ENCODE assay signal across 11 cellular contexts in the genomic region with DNA sequence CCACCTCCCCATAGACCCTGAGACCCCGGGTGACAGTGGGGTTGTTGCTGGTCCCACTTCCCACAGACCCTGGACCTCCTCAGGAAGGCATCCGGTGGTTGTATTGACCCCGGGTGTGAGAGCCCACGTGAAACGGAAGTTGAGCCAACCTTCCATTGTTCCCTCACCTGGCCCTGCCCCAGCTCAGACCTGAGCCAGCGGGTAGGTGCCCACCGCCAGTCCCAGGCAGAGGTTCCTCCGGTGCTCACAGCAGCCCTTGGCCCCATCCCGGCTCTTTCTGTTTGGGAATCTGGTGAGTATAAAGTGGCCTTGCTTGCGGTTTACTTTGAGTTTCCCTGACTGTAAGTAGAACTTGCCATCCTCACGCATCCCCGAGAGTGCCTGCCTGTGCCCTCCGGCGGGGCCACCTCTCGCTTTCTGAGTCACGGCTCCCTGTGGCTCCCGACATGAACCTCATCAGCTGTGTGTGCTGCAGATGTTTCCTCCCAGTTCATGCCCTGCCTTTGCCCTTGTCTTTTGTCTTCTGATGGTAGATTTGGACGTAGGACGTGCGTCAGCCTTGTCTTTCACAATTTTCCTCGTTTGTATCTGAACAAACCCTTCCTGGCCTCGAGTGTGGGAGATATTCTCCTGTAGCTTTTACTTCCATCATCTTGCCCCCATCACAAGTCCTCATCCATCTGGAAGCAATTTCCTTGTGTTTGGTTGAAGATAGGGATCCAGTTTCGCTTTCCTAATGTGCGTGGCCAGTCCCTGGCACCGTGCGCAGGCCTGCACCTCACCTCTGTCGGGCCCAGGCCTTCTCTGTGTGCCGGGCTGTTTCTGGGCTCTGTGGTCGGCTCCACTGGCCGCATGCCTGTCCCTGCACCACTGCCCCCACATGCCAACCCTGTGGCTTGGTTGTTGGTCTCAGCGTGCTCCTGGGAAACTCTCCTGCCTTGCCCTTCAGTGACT.
A peak's percentile ranks its signal among the peaks of the same experiment; 100 is the strongest.
DNase-seq lines count a peak whose midpoint lies in the region; ATAC-seq and TF ChIP-seq lines count a peak whose summit lies in the region.
"Had no signal": no experiment of that assay in that cellular context is flagged by ENCODE, and none has a peak within 500 bp of the region (broad histone marks: within the 10 kb centered on the region; RNA-seq: fewer than 3 reads in every experiment).

No MANE protein-coding gene starts in this region.

- peaks cover 6% of the 10 kb centered on the region for H3K27me3 Mint-ChIP-seq in activated CD8-positive, alpha-beta T cell treated with anti-CD3 and anti-CD28 coated beads for 36 hours
- H3K27me3 Mint-ChIP-seq in activated CD8-positive, alpha-beta T cell treated with anti-CD3 and anti-CD28 coated beads, Interleukin-2, amount 10 ng/mL, durations not matched to agents 7 days and 5 days (ENCODE audit: low read depth) = peaks cover 21% of the 10 kb centered on the region
- peaks cover 32% of the 10 kb centered on the region for H3K27me3 Mint-ChIP-seq in activated CD8-positive, alpha-beta memory T cell treated with anti-CD3 and anti-CD28 coated beads, Interleukin-2, amount 10 ng/mL, durations not matched to agents 7 days and 5 days
- peaks cover 33% of the 10 kb centered on the region for H3K27me3 Mint-ChIP-seq in stimulated activated naive CD8-positive, alpha-beta T cell treated with anti-CD3 and anti-CD28 coated beads, Interleukin-15, amount 100 ng/mL, for 72 hours
- H3K27me3 Mint-ChIP-seq: CD4-positive, alpha-beta T cell had no signal

- peak; percentile 54 for DNase-seq in activated CD8-positive, alpha-beta T cell treated with anti-CD3 and anti-CD28 coated beads for 36 hours
- no peak for DNase-seq in activated CD8-positive, alpha-beta T cell treated with anti-CD3 and anti-CD28 coated beads, Interleukin-2, amount 10 ng/mL, durations not matched to agents 7 days and 5 days
- peak; percentile 44 for DNase-seq in activated CD8-positive, alpha-beta memory T cell treated with anti-CD3 and anti-CD28 coated beads, Interleukin-2, amount 10 ng/mL, durations not matched to agents 7 days and 5 days
- DNase-seq in left ventricle myocardium superior (no peak), ACHN (no peak), NCI-H2196 (lab: John Stamatoyannopoulos, UW; ENCODE audit: unreplicated experiment) (no peak), occipital lobe (lab: John Stamatoyannopoulos, UW) (no peak)
- DNase-seq in stimulated activated naive CD8-positive, alpha-beta T cell treated with anti-CD3 and anti-CD28 coated beads, Interleukin-15, amount 100 ng/mL, for 72 hours = no peak
- DNase-seq: WERI-Rb-1 had no signal

- peak; percentile 45 for ATAC-seq in activated CD8-positive, alpha-beta T cell treated with anti-CD3 and anti-CD28 coated beads for 36 hours
- no peak for ATAC-seq in activated CD8-positive, alpha-beta T cell treated with anti-CD3 and anti-CD28 coated beads, Interleukin-2, amount 10 ng/mL, durations not matched to agents 7 days and 5 days
- no peak for ATAC-seq in activated CD8-positive, alpha-beta memory T cell treated with anti-CD3 and anti-CD28 coated beads, Interleukin-2, amount 10 ng/mL, durations not matched to agents 7 days and 5 days
- peak; percentile 58 for ATAC-seq in left ventricle myocardium superior
- ATAC-seq in stimulated activated naive CD8-positive, alpha-beta T cell treated with anti-CD3 and anti-CD28 coated beads, Interleukin-15, amount 100 ng/mL, for 72 hours = peak; percentile 73
- ATAC-seq: right cardiac atrium had no signal

- POLR2A ChIA-PET in activated CD8-positive, alpha-beta T cell treated with anti-CD3 and anti-CD28 coated beads for 36 hours (lab: Charles Lee) = interaction anchor here (0.5 kb wide), 1 partner anchor 30 kb away, joined by 3 read pairs; no protein-coding TSS in a partner anchor
- POLR2A ChIA-PET in activated CD8-positive, alpha-beta T cell treated with anti-CD3 and anti-CD28 coated beads, Interleukin-2, amount 10 ng/mL, durations not matched to agents 7 days and 5 days (lab: Charles Lee) = interaction anchor here (0.6 kb wide), 1 partner anchor 47 kb away, joined by 3 read pairs; no protein-coding TSS in a partner anchor

- no peak for TF ChIP-seq CTCF in activated CD8-positive, alpha-beta T cell treated with anti-CD3 and anti-CD28 coated beads for 36 hours (IDR thresholded peaks at IDR 0.05)

- H3K4me1 Mint-ChIP-seq in activated CD8-positive, alpha-beta T cell treated with anti-CD3 and anti-CD28 coated beads for 36 hours (ENCODE audit: low read depth) = peaks cover 10% of the 10 kb centered on the region
- H3K4me1 Mint-ChIP-seq in activated CD8-positive, alpha-beta T cell treated with anti-CD3 and anti-CD28 coated beads, Interleukin-2, amount 10 ng/mL, durations not matched to agents 7 days and 5 days (ENCODE audit: low read depth) = peaks cover 8% of the 10 kb centered on the region
- peaks cover 12% of the 10 kb centered on the region for H3K4me1 Mint-ChIP-seq in activated CD8-positive, alpha-beta memory T cell treated with anti-CD3 and anti-CD28 coated beads, Interleukin-2, amount 10 ng/mL, durations not matched to agents 7 days and 5 days
- peaks cover 8% of the 10 kb centered on the region for H3K4me1 Mint-ChIP-seq in stimulated activated naive CD8-positive, alpha-beta T cell treated with anti-CD3 and anti-CD28 coated beads, Interleukin-15, amount 100 ng/mL, for 72 hours

- CTCF ChIA-PET in activated CD8-positive, alpha-beta T cell treated with anti-CD3 and anti-CD28 coated beads for 36 hours (lab: Charles Lee) = no interaction called here
- CTCF ChIA-PET in activated CD8-positive, alpha-beta T cell treated with anti-CD3 and anti-CD28 coated beads, Interleukin-2, amount 10 ng/mL, durations not matched to agents 7 days and 5 days (lab: Charles Lee) = no interaction called here
- CTCF ChIA-PET in activated CD8-positive, alpha-beta memory T cell treated with anti-CD3 and anti-CD28 coated beads, Interleukin-2, amount 10 ng/mL, durations not matched to agents 7 days and 5 days (lab: Charles Lee) = no interaction called here

- in situ Hi-C loops in ACHN (cut with HindIII; ENCODE audit: low pct_ligation_motif_present, low pct_unique_long_range_greater_than_20kb, low sequenced_read_pairs) = no loop called here

- no peak overlapping the region for H3K27ac Mint-ChIP-seq in activated CD8-positive, alpha-beta T cell treated with anti-CD3 and anti-CD28 coated beads for 36 hours
- no peak overlapping the region for H3K27ac Mint-ChIP-seq in activated CD8-positive, alpha-beta T cell treated with anti-CD3 and anti-CD28 coated beads, Interleukin-2, amount 10 ng/mL, durations not matched to agents 7 days and 5 days
- H3K27ac Mint-ChIP-seq in activated CD8-positive, alpha-beta memory T cell treated with anti-CD3 and anti-CD28 coated beads, Interleukin-2, amount 10 ng/mL, durations not matched to agents 7 days and 5 days = no peak overlapping the region
- H3K27ac Mint-ChIP-seq in stimulated activated naive CD8-positive, alpha-beta T cell treated with anti-CD3 and anti-CD28 coated beads, Interleukin-15, amount 100 ng/mL, for 72 hours = peak overlapping the region; percentile 49 to 90
- H3K27ac Mint-ChIP-seq: CD4-positive, alpha-beta T cell had no signal

- H3K36me3 Mint-ChIP-seq in activated CD8-positive, alpha-beta T cell treated with anti-CD3 and anti-CD28 coated beads for 36 hours (ENCODE audit: low read depth) = no peaks in the 10 kb centered on the region
- no peaks in the 10 kb centered on the region for H3K36me3 Mint-ChIP-seq in activated CD8-positive, alpha-beta T cell treated with anti-CD3 and anti-CD28 coated beads, Interleukin-2, amount 10 ng/mL, durations not matched to agents 7 days and 5 days (ENCODE audit: low read depth)
- no peaks in the 10 kb centered on the region for H3K36me3 Mint-ChIP-seq in activated CD8-positive, alpha-beta memory T cell treated with anti-CD3 and anti-CD28 coated beads, Interleukin-2, amount 10 ng/mL, durations not matched to agents 7 days and 5 days

- intact Hi-C loops in activated CD8-positive, alpha-beta T cell treated with anti-CD3 and anti-CD28 coated beads for 36 hours (cut with micrococcal nuclease) = no loop called here
- intact Hi-C loops in left ventricle myocardium superior (cut with micrococcal nuclease) = no loop called here

- no peak overlapping the region for H3K4me3 Mint-ChIP-seq in activated CD8-positive, alpha-beta T cell treated with anti-CD3 and anti-CD28 coated beads for 36 hours
- H3K4me3 Mint-ChIP-seq in activated CD8-positive, alpha-beta T cell treated with anti-CD3 and anti-CD28 coated beads, Interleukin-2, amount 10 ng/mL, durations not matched to agents 7 days and 5 days = no peak overlapping the region
- no peak overlapping the region for H3K4me3 Mint-ChIP-seq in activated CD8-positive, alpha-beta memory T cell treated with anti-CD3 and anti-CD28 coated beads, Interleukin-2, amount 10 ng/mL, durations not matched to agents 7 days and 5 days
- no peak overlapping the region for H3K4me3 Mint-ChIP-seq in stimulated activated naive CD8-positive, alpha-beta T cell treated with anti-CD3 and anti-CD28 coated beads, Interleukin-15, amount 100 ng/mL, for 72 hours
- H3K4me3 Mint-ChIP-seq: CD4-positive, alpha-beta T cell had no signal

- no peaks in the 10 kb centered on the region for H3K9me3 Mint-ChIP-seq in activated CD8-positive, alpha-beta T cell treated with anti-CD3 and anti-CD28 coated beads for 36 hours
- no peaks in the 10 kb centered on the region for H3K9me3 Mint-ChIP-seq in activated CD8-positive, alpha-beta T cell treated with anti-CD3 and anti-CD28 coated beads, Interleukin-2, amount 10 ng/mL, durations not matched to agents 7 days and 5 days (ENCODE audit: insufficient read depth)
- no peaks in the 10 kb centered on the region for H3K9me3 Mint-ChIP-seq in activated CD8-positive, alpha-beta memory T cell treated with anti-CD3 and anti-CD28 coated beads, Interleukin-2, amount 10 ng/mL, durations not matched to agents 7 days and 5 days (ENCODE audit: low read depth)
- H3K9me3 Mint-ChIP-seq in stimulated activated naive CD8-positive, alpha-beta T cell treated with anti-CD3 and anti-CD28 coated beads, Interleukin-15, amount 100 ng/mL, for 72 hours = no peaks in the 10 kb centered on the region
- H3K9me3 Mint-ChIP-seq: CD4-positive, alpha-beta T cell had no signal

Comparison
In these comparisons a context has a peak if more than half of its experiments do, and no peak if none do; other contexts are left out.
1. ATAC-seq: peak in activated CD8-positive, alpha-beta T cell treated with anti-CD3 and anti-CD28 coated beads for 36 hours (single experiment), left ventricle myocardium superior (single experiment) and stimulated activated naive CD8-positive, alpha-beta T cell treated with anti-CD3 and anti-CD28 coated beads, Interleukin-15, amount 100 ng/mL, for 72 hours (single experiment); none in activated CD8-positive, alpha-beta T cell treated with anti-CD3 and anti-CD28 coated beads, Interleukin-2, amount 10 ng/mL, durations not matched to agents 7 days and 5 days (single experiment) and activated CD8-positive, alpha-beta memory T cell treated with anti-CD3 and anti-CD28 coated beads, Interleukin-2, amount 10 ng/mL, durations not matched to agents 7 days and 5 days (single experiment).
2. DNase-seq: peak in activated CD8-positive, alpha-beta T cell treated with anti-CD3 and anti-CD28 coated beads for 36 hours (single experiment) and activated CD8-positive, alpha-beta memory T cell treated with anti-CD3 and anti-CD28 coated beads, Interleukin-2, amount 10 ng/mL, durations not matched to agents 7 days and 5 days (single experiment); none in activated CD8-positive, alpha-beta T cell treated with anti-CD3 and anti-CD28 coated beads, Interleukin-2, amount 10 ng/mL, durations not matched to agents 7 days and 5 days (single experiment), left ventricle myocardium superior (single experiment), stimulated activated naive CD8-positive, alpha-beta T cell treated with anti-CD3 and anti-CD28 coated beads, Interleukin-15, amount 100 ng/mL, for 72 hours (0 of 2), ACHN (single experiment), NCI-H2196 (single experiment) and occipital lobe (single experiment).
3. H3K27ac Mint-ChIP-seq: peak in stimulated activated naive CD8-positive, alpha-beta T cell treated with anti-CD3 and anti-CD28 coated beads, Interleukin-15, amount 100 ng/mL, for 72 hours (2 of 2); none in activated CD8-positive, alpha-beta T cell treated with anti-CD3 and anti-CD28 coated beads for 36 hours (single experiment), activated CD8-positive, alpha-beta T cell treated with anti-CD3 and anti-CD28 coated beads, Interleukin-2, amount 10 ng/mL, durations not matched to agents 7 days and 5 days (single experiment) and activated CD8-positive, alpha-beta memory T cell treated with anti-CD3 and anti-CD28 coated beads, Interleukin-2, amount 10 ng/mL, durations not matched to agents 7 days and 5 days (single experiment).